17 cellular contexts compared by ENCODE assay signal in the genomic region with DNA sequence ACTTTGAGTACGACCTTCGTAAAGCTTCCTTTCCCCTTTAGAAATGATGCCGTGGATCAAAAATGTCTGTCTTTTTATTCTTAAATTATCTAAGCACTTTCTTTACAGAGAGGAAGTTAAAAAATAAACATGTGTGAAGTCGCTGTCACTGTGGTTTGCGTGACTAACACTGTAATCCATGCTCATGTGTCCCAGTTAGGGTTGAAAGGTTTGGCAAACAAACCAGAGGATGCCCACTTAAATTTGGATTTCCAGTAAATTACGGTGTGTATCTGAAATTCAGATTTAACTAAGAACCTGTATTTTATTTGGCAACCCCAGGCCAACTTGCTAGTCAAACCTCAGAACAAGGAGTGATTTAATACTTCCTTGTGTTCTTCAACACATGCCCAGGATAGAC. TPM values are rescaled to one million over a fixed set of nuclear protein-coding genes. Genes with fewer than 3 reads are reported as not detected.
"Had no signal": no experiment of that assay in that cellular context is flagged by ENCODE, and none has a peak within 500 bp of the region (broad histone marks: within the 10 kb centered on the region; RNA-seq: fewer than 3 reads in every experiment).

No MANE protein-coding gene starts in this region.

- H3K27me3 Mint-ChIP-seq: activated CD4-positive, alpha-beta T cell treated with anti-CD3 and anti-CD28 coated beads for 36 hours had no signal

- H3K4me3 Mint-ChIP-seq: activated CD4-positive, alpha-beta T cell treated with anti-CD3 and anti-CD28 coated beads for 36 hours; activated CD8-positive, alpha-beta memory T cell treated with anti-CD3 and anti-CD28 coated beads, Interleukin-2, amount 10 ng/mL, durations not matched to agents 7 days and 5 days; activated T-cell treated with anti-CD3 and anti-CD28 coated beads, Interleukin-2, amount 50 U/mL, for 4 hours had no signal

- H3K4me3 ChIP-seq: esophagus squamous epithelium, ovary, thyroid gland, vagina had no signal

- H3K9me3 ChIP-seq: esophagus squamous epithelium, ovary, thyroid gland, vagina had no signal

- H3K27me3 ChIP-seq: esophagus squamous epithelium, ovary, thyroid gland, vagina had no signal

- H3K4me1 ChIP-seq: esophagus squamous epithelium, thyroid gland, vagina had no signal

- DNase-seq: activated CD4-positive, alpha-beta T cell treated with anti-CD3 and anti-CD28 coated beads for 36 hours; activated CD8-positive, alpha-beta memory T cell treated with anti-CD3 and anti-CD28 coated beads, Interleukin-2, amount 10 ng/mL, durations not matched to agents 7 days and 5 days; activated effector memory CD4-positive, alpha-beta T cell treated with anti-CD3 and anti-CD28 coated beads, Interleukin-2, amount 50 U/mL, for 16 hours; activated T-cell treated with anti-CD3 and anti-CD28 coated beads, Interleukin-2, amount 50 U/mL, for 4 hours; esophagus squamous epithelium; foreskin fibroblast; head of caudate nucleus; ovary; stimulated activated CD4-positive, alpha-beta T cell treated with anti-CD3 and anti-CD28 coated beads, Interleukin-4, amount 100 ng/mL, for 1 hour; stimulated activated CD8-positive, alpha-beta memory T cell treated with anti-CD3 and anti-CD28 coated beads, Interleukin-4, amount 100 ng/mL, for 48 hours; T-helper 9 cell; thyroid gland had no signal

- H3K27ac Mint-ChIP-seq: activated CD4-positive, alpha-beta T cell treated with anti-CD3 and anti-CD28 coated beads for 36 hours; activated CD8-positive, alpha-beta memory T cell treated with anti-CD3 and anti-CD28 coated beads, Interleukin-2, amount 10 ng/mL, durations not matched to agents 7 days and 5 days had no signal

- ATAC-seq: activated CD4-positive, alpha-beta T cell treated with anti-CD3 and anti-CD28 coated beads for 36 hours; activated CD8-positive, alpha-beta memory T cell treated with anti-CD3 and anti-CD28 coated beads, Interleukin-2, amount 10 ng/mL, durations not matched to agents 7 days and 5 days; activated T-cell treated with anti-CD3 and anti-CD28 coated beads, Interleukin-2, amount 50 U/mL, for 4 hours; left lobe of liver had no signal

- H3K9me3 Mint-ChIP-seq: activated T-cell treated with anti-CD3 and anti-CD28 coated beads, Interleukin-2, amount 50 U/mL, for 4 hours had no signal

- FAIRE-seq: astrocyte had no signal

- H3K36me3 ChIP-seq: esophagus squamous epithelium, ovary, thyroid gland, vagina had no signal

- H3K36me3 Mint-ChIP-seq: activated CD8-positive, alpha-beta memory T cell treated with anti-CD3 and anti-CD28 coated beads, Interleukin-2, amount 10 ng/mL, durations not matched to agents 7 days and 5 days had no signal

- H3K27ac ChIP-seq: esophagus squamous epithelium, ovary, thyroid gland, vagina, VCaP had no signal

RNA-seq across cellular contexts. Expression of a gene that starts 21.1 kb away (rescaled TPM):
- polyA plus RNA-seq: neural cell had no signal

RNA-seq across cellular contexts. Expression of a gene that starts 38.5 kb away (rescaled TPM):
- total RNA-seq: astrocyte had no signal
- polyA plus RNA-seq: neural cell had no signal
